In the genomic region with DNA sequence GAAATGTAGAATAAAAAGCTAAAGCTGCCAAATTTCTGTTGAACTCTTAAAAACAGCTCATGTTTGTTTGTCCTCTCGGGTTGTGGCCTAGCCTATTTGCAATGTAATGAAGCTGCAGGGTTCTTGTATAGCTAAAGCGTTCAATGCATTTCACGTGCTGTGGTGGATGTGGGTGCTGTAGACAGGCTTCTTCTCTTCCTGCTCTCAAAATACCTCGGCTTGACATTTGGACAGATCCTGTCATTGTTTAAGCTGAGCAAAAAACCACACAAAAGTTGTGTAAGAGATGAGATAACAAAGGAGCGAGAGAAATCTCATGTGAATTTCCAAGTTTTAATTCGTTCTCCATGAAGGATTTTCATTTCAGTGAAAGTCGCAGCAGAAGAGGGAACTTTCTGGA, we compare ENCODE assay signal across 1 cellular context.
TF ChIP-seq lines count a peak whose summit lies in the region.

No MANE protein-coding gene starts in this region.

TF ChIP-seq in IMR-90, 13 proteins besides CTCF, POLR2A, EP300 and RAD21 (continued from another document):
- no peak for TF ChIP-seq CHD1 (IDR thresholded peaks at IDR 0.05; ENCODE audit: low read depth, low read length)
